ENCODE assay signal across 17 cellular contexts in the genomic region with DNA sequence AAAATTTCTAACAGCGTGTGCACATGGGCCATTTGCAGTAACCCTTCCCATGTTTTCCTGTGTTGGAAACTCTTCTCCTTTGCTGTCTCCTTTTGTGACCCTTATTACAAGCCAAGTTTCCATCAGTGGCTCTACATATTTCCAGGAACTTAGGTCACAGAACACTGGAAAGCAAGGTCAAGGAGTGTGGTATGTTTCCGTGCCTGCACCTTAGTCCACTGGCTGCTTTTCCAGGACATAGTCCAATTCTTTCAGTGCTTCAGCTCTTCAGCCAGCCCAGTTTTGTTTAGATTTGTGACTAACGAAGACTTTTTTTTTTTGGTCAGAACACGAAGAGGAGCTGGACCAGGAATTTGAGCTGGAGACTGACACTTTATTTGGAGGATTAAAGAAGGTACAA. TPM values are rescaled to one million over a fixed set of nuclear protein-coding genes. Genes with fewer than 3 reads are reported as not detected.
DNase-seq lines count a peak whose midpoint lies in the region; ATAC-seq and TF ChIP-seq lines count a peak whose summit lies in the region.
"Had no signal": no experiment of that assay in that cellular context is flagged by ENCODE, and none has a peak within 500 bp of the region (broad histone marks: within the 10 kb centered on the region; RNA-seq: fewer than 3 reads in every experiment).

No MANE protein-coding gene starts in this region.

- no peak overlapping the region for H3K4me3 Mint-ChIP-seq in activated naive CD8-positive, alpha-beta T cell treated with anti-CD3 and anti-CD28 coated beads, Interleukin-2, amount 50 U/mL, for 24 hours
- H3K4me3 Mint-ChIP-seq: activated CD8-positive, alpha-beta T cell treated with anti-CD3 and anti-CD28 coated beads, Interleukin-2, amount 10 ng/mL, durations not matched to agents 7 days and 5 days; activated T-helper 1 cell treated with anti-CD3 and anti-CD28 coated beads, Interleukin-12 subunit alpha, Interleukin-12 subunit beta, Interleukin-2, Interleukin-4 antibody, amounts not matched to agents 30 ng/mL and 10 ng/mL and 1 ng/mL, durations not matched to agents 14 hours and 24 hours and 36 hours had no signal

- no peaks in the 10 kb centered on the region for H3K4me1 ChIP-seq in colonic mucosa

- H3K36me3 ChIP-seq in colonic mucosa: no peaks in the 10 kb centered on the region

- no peak overlapping the region for H3K4me3 ChIP-seq in colonic mucosa

- H3K9me3 ChIP-seq in colonic mucosa: no peaks in the 10 kb centered on the region

- no peaks in the 10 kb centered on the region for H3K27me3 ChIP-seq in colonic mucosa

- no peak overlapping the region for H3K27ac ChIP-seq in colonic mucosa
- H3K27ac ChIP-seq: VCaP had no signal

- ATAC-seq in left ventricle myocardium superior (peak; percentile 88), HG02588 (IDR thresholded peaks at IDR 0.05; ENCODE audit: unreplicated experiment) (no peak)
- no peak for ATAC-seq in activated naive CD8-positive, alpha-beta T cell treated with anti-CD3 and anti-CD28 coated beads, Interleukin-2, amount 50 U/mL, for 24 hours
- ATAC-seq: activated CD8-positive, alpha-beta T cell treated with anti-CD3 and anti-CD28 coated beads, Interleukin-2, amount 10 ng/mL, durations not matched to agents 7 days and 5 days; stimulated activated naive CD8-positive, alpha-beta T cell treated with anti-CD3 and anti-CD28 coated beads, Interleukin-15, Interleukin-2, amounts not matched to agents 100 U/mL and 50 U/mL, for 24 hours had no signal

- no peaks in the 10 kb centered on the region for H3K9me3 Mint-ChIP-seq in activated naive CD8-positive, alpha-beta T cell treated with anti-CD3 and anti-CD28 coated beads, Interleukin-2, amount 50 U/mL, for 24 hours
- H3K9me3 Mint-ChIP-seq: activated T-helper 1 cell treated with anti-CD3 and anti-CD28 coated beads, Interleukin-12 subunit alpha, Interleukin-12 subunit beta, Interleukin-2, Interleukin-4 antibody, amounts not matched to agents 30 ng/mL and 10 ng/mL and 1 ng/mL, durations not matched to agents 14 hours and 24 hours and 36 hours had no signal

- no peaks in the 10 kb centered on the region for H3K36me3 Mint-ChIP-seq in activated naive CD8-positive, alpha-beta T cell treated with anti-CD3 and anti-CD28 coated beads, Interleukin-2, amount 50 U/mL, for 24 hours (ENCODE audit: low read depth)

- no peak overlapping the region for H3K27ac Mint-ChIP-seq in activated naive CD8-positive, alpha-beta T cell treated with anti-CD3 and anti-CD28 coated beads, Interleukin-2, amount 50 U/mL, for 24 hours
- H3K27ac Mint-ChIP-seq: activated CD8-positive, alpha-beta T cell treated with anti-CD3 and anti-CD28 coated beads, Interleukin-2, amount 10 ng/mL, durations not matched to agents 7 days and 5 days; activated T-helper 1 cell treated with anti-CD3 and anti-CD28 coated beads, Interleukin-12 subunit alpha, Interleukin-12 subunit beta, Interleukin-2, Interleukin-4 antibody, amounts not matched to agents 30 ng/mL and 10 ng/mL and 1 ng/mL, durations not matched to agents 14 hours and 24 hours and 36 hours had no signal

- no peak overlapping the region for H3K9ac ChIP-seq in colonic mucosa (ENCODE audit: low read depth in 2 of 2, low read length in 2 of 2)

- H3K4me1 Mint-ChIP-seq in activated naive CD8-positive, alpha-beta T cell treated with anti-CD3 and anti-CD28 coated beads, Interleukin-2, amount 50 U/mL, for 24 hours: no peaks in the 10 kb centered on the region

- DNase-seq in EH (ENCODE audit: low read depth): peak; percentile 80
- peak; percentile 20 for DNase-seq in colonic mucosa
- DNase-seq in left ventricle myocardium superior: no peak
- DNase-seq in renal cortical epithelial cell (ENCODE audit: low read depth): peak; percentile 19
- DNase-seq in activated naive CD8-positive, alpha-beta T cell treated with anti-CD3 and anti-CD28 coated beads, Interleukin-2, amount 50 U/mL, for 24 hours: no peak
- DNase-seq in NCI-H1930 (lab: John Stamatoyannopoulos, UW): no peak
- DNase-seq in GM10266 (ENCODE audit: extremely low spot score): no peak
- DNase-seq: activated CD8-positive, alpha-beta T cell treated with anti-CD3 and anti-CD28 coated beads, Interleukin-2, amount 10 ng/mL, durations not matched to agents 7 days and 5 days; amniotic stem cell; kidney glomerular epithelial cell; NCI-H1092; NCI-H2171; stimulated activated naive CD8-positive, alpha-beta T cell treated with anti-CD3 and anti-CD28 coated beads, Interleukin-15, Interleukin-2, amounts not matched to agents 100 U/mL and 50 U/mL, for 24 hours; SW 1271 had no signal

- intact Hi-C loops in colonic mucosa (cut with DNase I): loop anchor here (2.0 kb wide), 1 partner anchor 32 kb away; no protein-coding TSS in a partner anchor
- intact Hi-C loops in left ventricle myocardium superior (cut with micrococcal nuclease): loop anchor here (5.0 kb wide), 1 partner anchor 35 kb away; no protein-coding TSS in a partner anchor

- no peaks in the 10 kb centered on the region for H3K27me3 Mint-ChIP-seq in activated naive CD8-positive, alpha-beta T cell treated with anti-CD3 and anti-CD28 coated beads, Interleukin-2, amount 50 U/mL, for 24 hours

- TF ChIP-seq CTCF in colonic mucosa (IDR thresholded peaks at IDR 0.05) (no peak), GM10266 (IDR thresholded peaks at IDR 0.05; ENCODE audit: control insufficient read depth, insufficient read depth, low read depth, missing control alignments) (no peak)

RNA-seq across cellular contexts. Expression of a gene that starts 33.8 kb away (rescaled TPM):
- total RNA-seq in colonic mucosa (1 to 10 TPM; 3.2 to 4.9 TPM), left ventricle myocardium superior (1.9 TPM), renal cortical epithelial cell (30.6 and 33.5 TPM in 2 replicates)

Comparison
In these comparisons a context has a peak if more than half of its experiments do, and no peak if none do; other contexts are left out.
1. DNase-seq: peak in EH (single experiment), colonic mucosa (single experiment) and renal cortical epithelial cell (single experiment); none in left ventricle myocardium superior (single experiment), activated naive CD8-positive, alpha-beta T cell treated with anti-CD3 and anti-CD28 coated beads, Interleukin-2, amount 50 U/mL, for 24 hours (single experiment), NCI-H1930 (0 of 2) and GM10266 (single experiment).